1 cellular context compared by ENCODE assay signal in the genomic region with DNA sequence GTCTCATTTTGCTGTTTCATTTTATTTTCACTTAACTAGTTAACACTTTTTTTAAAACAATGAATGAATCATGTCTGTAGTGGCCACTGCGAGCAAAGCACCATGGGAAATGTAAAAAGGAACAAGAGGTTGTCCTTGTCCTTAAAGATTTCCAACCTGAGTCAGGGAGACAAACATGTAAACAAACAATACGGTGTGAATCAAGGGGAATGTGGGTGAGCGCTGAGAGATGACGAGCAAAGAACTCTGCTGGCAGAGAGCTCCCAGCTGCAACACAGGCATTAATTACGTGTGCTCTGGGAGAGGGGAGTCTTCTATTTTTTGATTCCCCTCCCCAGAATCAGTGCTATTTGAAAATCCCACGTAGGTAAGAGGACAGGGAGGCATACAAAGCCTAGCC.
TF ChIP-seq lines count a peak whose summit lies in the region.

No MANE protein-coding gene starts in this region.

TF ChIP-seq in HepG2, 621 proteins besides CTCF, POLR2A, EP300 and RAD21:
- TF ChIP-seq ZNF460 (CRISPR knock-in tag; IDR thresholded peaks at IDR 0.05; ENCODE audit: borderline replicate concordance): no peak
- TF ChIP-seq ZNF124 (CRISPR knock-in tag; IDR thresholded peaks at IDR 0.05): no peak
- no peak for TF ChIP-seq PTBP1 (IDR thresholded peaks at IDR 0.05; ENCODE audit: low read depth, low read length, poor library complexity, severe bottlenecking)
- TF ChIP-seq MLLT10 (CRISPR knock-in tag; IDR thresholded peaks at IDR 0.05): no peak
- no peak for TF ChIP-seq CCAR2 (optimal IDR thresholded peaks at IDR 0.05; ENCODE audit: low read depth, low read length)
- TF ChIP-seq TOPORS (CRISPR knock-in tag; IDR thresholded peaks at IDR 0.05): no peak
- TF ChIP-seq, protein P1, sequence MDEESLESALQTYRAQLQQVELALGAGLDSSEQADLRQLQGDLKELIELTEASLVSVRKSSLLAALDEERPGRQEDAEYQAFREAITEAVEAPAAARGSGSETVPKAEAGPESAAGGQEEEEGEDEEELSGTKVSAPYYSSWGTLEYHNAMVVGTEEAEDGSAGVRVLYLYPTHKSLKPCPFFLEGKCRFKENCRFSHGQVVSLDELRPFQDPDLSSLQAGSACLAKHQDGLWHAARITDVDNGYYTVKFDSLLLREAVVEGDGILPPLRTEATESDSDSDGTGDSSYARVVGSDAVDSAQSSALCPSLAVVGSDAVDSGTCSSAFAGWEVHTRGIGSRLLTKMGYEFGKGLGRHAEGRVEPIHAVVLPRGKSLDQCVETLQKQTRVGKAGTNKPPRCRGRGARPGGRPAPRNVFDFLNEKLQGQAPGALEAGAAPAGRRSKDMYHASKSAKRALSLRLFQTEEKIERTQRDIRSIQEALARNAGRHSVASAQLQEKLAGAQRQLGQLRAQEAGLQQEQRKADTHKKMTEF (CRISPR knock-in tag; IDR thresholded peaks at IDR 0.05): peak; percentile 27; the same call in 1 of the 2 replicates
- no peak for TF ChIP-seq ZNF253 (CRISPR knock-in tag; IDR thresholded peaks at IDR 0.05; ENCODE audit: borderline replicate concordance)
- peak; percentile 36; the same call in 1 of the 2 replicates for TF ChIP-seq FOSL2 (CRISPR knock-in tag; IDR thresholded peaks at IDR 0.05)
- TF ChIP-seq ZNF354B (CRISPR knock-in tag; IDR thresholded peaks at IDR 0.05): 0 out of 2 replicates have a peak, but pooled peaks have one; percentile 57
- TF ChIP-seq FOXP1 (IDR thresholded peaks at IDR 0.05): no peak
- TF ChIP-seq FOXP1 (CRISPR knock-in tag; IDR thresholded peaks at IDR 0.05): peak; percentile 83
- no peak for TF ChIP-seq SP2 (CRISPR knock-in tag; IDR thresholded peaks at IDR 0.05)
- no peak for TF ChIP-seq SRF (IDR thresholded peaks at IDR 0.05; ENCODE audit: low read depth, low read length)
- TF ChIP-seq ZNF407 (CRISPR knock-in tag; IDR thresholded peaks at IDR 0.05; ENCODE audit: not compliant biosample characterization): no peak
- peak; percentile 41; the same call in 1 of the 2 replicates for TF ChIP-seq FOXA3 (CRISPR knock-in tag; IDR thresholded peaks at IDR 0.05)
- no peak for TF ChIP-seq ZNF230 (CRISPR knock-in tag; IDR thresholded peaks at IDR 0.05)
- peak; percentile 43; the same call in 1 of the 2 replicates for TF ChIP-seq RXRB (CRISPR knock-in tag; IDR thresholded peaks at IDR 0.05; ENCODE audit: borderline replicate concordance)
- no peak for TF ChIP-seq NCOR1 (IDR thresholded peaks at IDR 0.05; ENCODE audit: borderline replicate concordance, low read length)
- TF ChIP-seq HNRNPLL (IDR thresholded peaks at IDR 0.05; ENCODE audit: low read depth, low read length, poor library complexity, severe bottlenecking): no peak
- 0 out of 2 replicates have a peak, but pooled peaks have one; percentile 7 for TF ChIP-seq GATAD2A (CRISPR knock-in tag; IDR thresholded peaks at IDR 0.05)
- TF ChIP-seq, protein P2, sequence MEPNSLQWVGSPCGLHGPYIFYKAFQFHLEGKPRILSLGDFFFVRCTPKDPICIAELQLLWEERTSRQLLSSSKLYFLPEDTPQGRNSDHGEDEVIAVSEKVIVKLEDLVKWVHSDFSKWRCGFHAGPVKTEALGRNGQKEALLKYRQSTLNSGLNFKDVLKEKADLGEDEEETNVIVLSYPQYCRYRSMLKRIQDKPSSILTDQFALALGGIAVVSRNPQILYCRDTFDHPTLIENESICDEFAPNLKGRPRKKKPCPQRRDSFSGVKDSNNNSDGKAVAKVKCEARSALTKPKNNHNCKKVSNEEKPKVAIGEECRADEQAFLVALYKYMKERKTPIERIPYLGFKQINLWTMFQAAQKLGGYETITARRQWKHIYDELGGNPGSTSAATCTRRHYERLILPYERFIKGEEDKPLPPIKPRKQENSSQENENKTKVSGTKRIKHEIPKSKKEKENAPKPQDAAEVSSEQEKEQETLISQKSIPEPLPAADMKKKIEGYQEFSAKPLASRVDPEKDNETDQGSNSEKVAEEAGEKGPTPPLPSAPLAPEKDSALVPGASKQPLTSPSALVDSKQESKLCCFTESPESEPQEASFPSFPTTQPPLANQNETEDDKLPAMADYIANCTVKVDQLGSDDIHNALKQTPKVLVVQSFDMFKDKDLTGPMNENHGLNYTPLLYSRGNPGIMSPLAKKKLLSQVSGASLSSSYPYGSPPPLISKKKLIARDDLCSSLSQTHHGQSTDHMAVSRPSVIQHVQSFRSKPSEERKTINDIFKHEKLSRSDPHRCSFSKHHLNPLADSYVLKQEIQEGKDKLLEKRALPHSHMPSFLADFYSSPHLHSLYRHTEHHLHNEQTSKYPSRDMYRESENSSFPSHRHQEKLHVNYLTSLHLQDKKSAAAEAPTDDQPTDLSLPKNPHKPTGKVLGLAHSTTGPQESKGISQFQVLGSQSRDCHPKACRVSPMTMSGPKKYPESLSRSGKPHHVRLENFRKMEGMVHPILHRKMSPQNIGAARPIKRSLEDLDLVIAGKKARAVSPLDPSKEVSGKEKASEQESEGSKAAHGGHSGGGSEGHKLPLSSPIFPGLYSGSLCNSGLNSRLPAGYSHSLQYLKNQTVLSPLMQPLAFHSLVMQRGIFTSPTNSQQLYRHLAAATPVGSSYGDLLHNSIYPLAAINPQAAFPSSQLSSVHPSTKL (CRISPR knock-in tag; IDR thresholded peaks at IDR 0.05): peak; percentile 11; the same call in 1 of the 2 replicates
- TF ChIP-seq U2AF1 (optimal IDR thresholded peaks at IDR 0.05; ENCODE audit: low read depth, low read length): no peak
- TF ChIP-seq TRIM24 (CRISPR knock-in tag; IDR thresholded peaks at IDR 0.05): no peak
- 0 out of 4 replicates have a peak, but pooled peaks of 1 of the 2 experiments have one; percentile 28 for TF ChIP-seq ATF4 (CRISPR knock-in tag; IDR thresholded peaks at IDR 0.05)
- 0 out of 3 replicates have a peak, but pooled peaks have one; percentile 1 for TF ChIP-seq MXI1 (IDR thresholded peaks at IDR 0.05; ENCODE audit: borderline replicate concordance, low read depth, low read length)
- TF ChIP-seq, protein P3, sequence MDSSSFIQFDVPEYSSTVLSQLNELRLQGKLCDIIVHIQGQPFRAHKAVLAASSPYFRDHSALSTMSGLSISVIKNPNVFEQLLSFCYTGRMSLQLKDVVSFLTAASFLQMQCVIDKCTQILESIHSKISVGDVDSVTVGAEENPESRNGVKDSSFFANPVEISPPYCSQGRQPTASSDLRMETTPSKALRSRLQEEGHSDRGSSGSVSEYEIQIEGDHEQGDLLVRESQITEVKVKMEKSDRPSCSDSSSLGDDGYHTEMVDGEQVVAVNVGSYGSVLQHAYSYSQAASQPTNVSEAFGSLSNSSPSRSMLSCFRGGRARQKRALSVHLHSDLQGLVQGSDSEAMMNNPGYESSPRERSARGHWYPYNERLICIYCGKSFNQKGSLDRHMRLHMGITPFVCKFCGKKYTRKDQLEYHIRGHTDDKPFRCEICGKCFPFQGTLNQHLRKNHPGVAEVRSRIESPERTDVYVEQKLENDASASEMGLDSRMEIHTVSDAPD (CRISPR knock-in tag; IDR thresholded peaks at IDR 0.05): no peak
- TF ChIP-seq TBX3 (IDR thresholded peaks at IDR 0.05; ENCODE audit: borderline replicate concordance): 0 out of 2 replicates have a peak, but pooled peaks have one; percentile 12
- TF ChIP-seq, protein P4, sequence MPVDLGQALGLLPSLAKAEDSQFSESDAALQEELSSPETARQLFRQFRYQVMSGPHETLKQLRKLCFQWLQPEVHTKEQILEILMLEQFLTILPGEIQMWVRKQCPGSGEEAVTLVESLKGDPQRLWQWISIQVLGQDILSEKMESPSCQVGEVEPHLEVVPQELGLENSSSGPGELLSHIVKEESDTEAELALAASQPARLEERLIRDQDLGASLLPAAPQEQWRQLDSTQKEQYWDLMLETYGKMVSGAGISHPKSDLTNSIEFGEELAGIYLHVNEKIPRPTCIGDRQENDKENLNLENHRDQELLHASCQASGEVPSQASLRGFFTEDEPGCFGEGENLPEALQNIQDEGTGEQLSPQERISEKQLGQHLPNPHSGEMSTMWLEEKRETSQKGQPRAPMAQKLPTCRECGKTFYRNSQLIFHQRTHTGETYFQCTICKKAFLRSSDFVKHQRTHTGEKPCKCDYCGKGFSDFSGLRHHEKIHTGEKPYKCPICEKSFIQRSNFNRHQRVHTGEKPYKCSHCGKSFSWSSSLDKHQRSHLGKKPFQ (CRISPR knock-in tag; IDR thresholded peaks at IDR 0.05; ENCODE audit: insufficient replicate concordance): peak; percentile 52
- TF ChIP-seq, protein P5, sequence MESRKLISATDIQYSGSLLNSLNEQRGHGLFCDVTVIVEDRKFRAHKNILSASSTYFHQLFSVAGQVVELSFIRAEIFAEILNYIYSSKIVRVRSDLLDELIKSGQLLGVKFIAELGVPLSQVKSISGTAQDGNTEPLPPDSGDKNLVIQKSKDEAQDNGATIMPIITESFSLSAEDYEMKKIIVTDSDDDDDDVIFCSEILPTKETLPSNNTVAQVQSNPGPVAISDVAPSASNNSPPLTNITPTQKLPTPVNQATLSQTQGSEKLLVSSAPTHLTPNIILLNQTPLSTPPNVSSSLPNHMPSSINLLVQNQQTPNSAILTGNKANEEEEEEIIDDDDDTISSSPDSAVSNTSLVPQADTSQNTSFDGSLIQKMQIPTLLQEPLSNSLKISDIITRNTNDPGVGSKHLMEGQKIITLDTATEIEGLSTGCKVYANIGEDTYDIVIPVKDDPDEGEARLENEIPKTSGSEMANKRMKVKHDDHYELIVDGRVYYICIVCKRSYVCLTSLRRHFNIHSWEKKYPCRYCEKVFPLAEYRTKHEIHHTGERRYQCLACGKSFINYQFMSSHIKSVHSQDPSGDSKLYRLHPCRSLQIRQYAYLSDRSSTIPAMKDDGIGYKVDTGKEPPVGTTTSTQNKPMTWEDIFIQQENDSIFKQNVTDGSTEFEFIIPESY (CRISPR knock-in tag; IDR thresholded peaks at IDR 0.05): 0 out of 2 replicates have a peak, but pooled peaks have one; percentile 28
